In the genomic region with DNA sequence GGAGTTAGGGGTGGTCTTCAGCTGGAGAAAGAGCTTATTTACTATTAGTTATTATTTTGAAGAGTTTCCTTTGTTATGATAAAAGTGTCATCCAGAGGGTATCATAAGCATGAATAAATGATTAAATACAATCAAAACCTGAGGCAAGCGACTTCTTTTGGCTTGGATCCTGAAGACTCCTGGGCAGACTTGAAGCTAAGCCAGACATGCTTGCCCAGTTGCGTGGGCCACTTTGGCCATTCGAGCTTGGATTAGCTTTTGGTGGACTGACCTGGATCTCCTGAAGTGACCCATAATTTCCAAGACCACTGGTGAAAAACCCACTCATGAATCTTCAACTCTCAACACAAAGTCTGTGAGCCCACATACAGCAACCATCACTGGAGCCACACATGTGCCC, we compare ENCODE assay signal across 23 cellular contexts.
"Had no signal": no experiment of that assay in that cellular context is flagged by ENCODE, and none has a peak within 500 bp of the region (broad histone marks: within the 10 kb centered on the region; RNA-seq: fewer than 3 reads in every experiment).

No MANE protein-coding gene starts in this region.

- DNase-seq: activated CD4-positive, alpha-beta T cell treated with anti-CD3 and anti-CD28 coated beads for 48 hours; activated CD4-positive, CD25-positive, alpha-beta regulatory T cell; activated CD8-positive, alpha-beta T cell treated with anti-CD3 and anti-CD28 coated beads, Interleukin-2, amount 10 ng/mL, durations not matched to agents 7 days and 5 days; activated naive CD4-positive, alpha-beta T cell treated with anti-CD3 and anti-CD28 coated beads for 36 hours; activated naive CD8-positive, alpha-beta T cell treated with anti-CD3 and anti-CD28 coated beads, Interleukin-2, amount 50 U/mL, for 24 hours; activated T-cell treated with anti-CD3 and anti-CD28 coated beads, Interleukin-2, amount 50 U/mL, for 24 hours; foreskin keratinocyte; naive thymus-derived CD8-positive, alpha-beta T cell; pancreas; SK-N-SH; stimulated activated CD4-positive, alpha-beta T cell treated with anti-CD3 and anti-CD28 coated beads, Interleukin-2, amount 100 ng/mL, for 24 hours; stimulated activated naive CD4-positive, alpha-beta T cell treated with Interleukin-2 at 50 U/mL for 16 hours; T-cell; T-helper 9 cell had no signal

- H3K4me2 ChIP-seq: SK-N-SH had no signal

- H3K9ac ChIP-seq: SK-N-SH had no signal

- ATAC-seq: activated CD8-positive, alpha-beta T cell treated with anti-CD3 and anti-CD28 coated beads, Interleukin-2, amount 10 ng/mL, durations not matched to agents 7 days and 5 days; activated naive CD8-positive, alpha-beta T cell treated with anti-CD3 and anti-CD28 coated beads, Interleukin-2, amount 50 U/mL, for 24 hours; foreskin keratinocyte; left lobe of liver; naive thymus-derived CD8-positive, alpha-beta T cell; T-cell had no signal

- FAIRE-seq: keratinocyte, pancreas had no signal

- H3K9me3 ChIP-seq: neutrophil, pancreas, SK-N-SH had no signal

- H3K36me3 Mint-ChIP-seq: brain; memory B cell; naive thymus-derived CD8-positive, alpha-beta T cell; T-cell; type B pancreatic cell had no signal

- H3K27me3 Mint-ChIP-seq: activated naive CD8-positive, alpha-beta T cell treated with anti-CD3 and anti-CD28 coated beads, Interleukin-2, amount 50 U/mL, for 24 hours; activated T-cell treated with anti-CD3 and anti-CD28 coated beads, Interleukin-2, amount 50 U/mL, for 24 hours; central memory CD8-positive, alpha-beta T cell; memory B cell; naive thymus-derived CD8-positive, alpha-beta T cell; T-cell had no signal

- H3K27ac ChIP-seq: foreskin keratinocyte, neutrophil had no signal

- H3K4me3 ChIP-seq: coronary artery, pancreas had no signal

- H3K4me1 Mint-ChIP-seq: activated naive CD8-positive, alpha-beta T cell treated with anti-CD3 and anti-CD28 coated beads, Interleukin-2, amount 50 U/mL, for 24 hours; central memory CD8-positive, alpha-beta T cell; memory B cell; naive thymus-derived CD8-positive, alpha-beta T cell; T-cell had no signal

- H3K36me3 ChIP-seq: neutrophil, pancreas had no signal

- H3K27me3 ChIP-seq: foreskin keratinocyte, neutrophil, pancreas had no signal

- H3K9me3 Mint-ChIP-seq: activated naive CD4-positive, alpha-beta T cell treated with anti-CD3 and anti-CD28 coated beads for 36 hours; activated T-cell treated with anti-CD3 and anti-CD28 coated beads, Interleukin-2, amount 50 U/mL, for 24 hours; activated T-helper 2 cell treated with anti-CD3 and anti-CD28 coated beads, Interferon-gamma antibody, Interleukin-2, Interleukin-4, amounts not matched to agents 10 μg/mL and 5 μg/mL and 100 μg/mL, durations not matched to agents 14 hours and 24 hours and 36 hours; brain; central memory CD8-positive, alpha-beta T cell; memory B cell; T-cell; type B pancreatic cell had no signal

- H3K4me1 ChIP-seq: foreskin keratinocyte had no signal

- H3K27ac Mint-ChIP-seq: activated CD8-positive, alpha-beta T cell treated with anti-CD3 and anti-CD28 coated beads, Interleukin-2, amount 10 ng/mL, durations not matched to agents 7 days and 5 days; activated naive CD4-positive, alpha-beta T cell treated with anti-CD3 and anti-CD28 coated beads for 36 hours; activated naive CD8-positive, alpha-beta T cell treated with anti-CD3 and anti-CD28 coated beads, Interleukin-2, amount 50 U/mL, for 24 hours; activated T-cell treated with anti-CD3 and anti-CD28 coated beads, Interleukin-2, amount 50 U/mL, for 24 hours; activated T-helper 2 cell treated with anti-CD3 and anti-CD28 coated beads, Interferon-gamma antibody, Interleukin-2, Interleukin-4, amounts not matched to agents 10 μg/mL and 5 μg/mL and 100 μg/mL, durations not matched to agents 14 hours and 24 hours and 36 hours; memory B cell; naive thymus-derived CD8-positive, alpha-beta T cell; T-cell; type B pancreatic cell had no signal

- H3K4me3 Mint-ChIP-seq: activated CD8-positive, alpha-beta T cell treated with anti-CD3 and anti-CD28 coated beads, Interleukin-2, amount 10 ng/mL, durations not matched to agents 7 days and 5 days; activated naive CD4-positive, alpha-beta T cell treated with anti-CD3 and anti-CD28 coated beads for 36 hours; activated naive CD8-positive, alpha-beta T cell treated with anti-CD3 and anti-CD28 coated beads, Interleukin-2, amount 50 U/mL, for 24 hours; activated T-cell treated with anti-CD3 and anti-CD28 coated beads, Interleukin-2, amount 50 U/mL, for 24 hours; central memory CD8-positive, alpha-beta T cell; memory B cell; naive thymus-derived CD8-positive, alpha-beta T cell; T-cell; type B pancreatic cell had no signal
